Comparison of ENCODE assay signal across 1 cellular context in genomic region chr12:56158926-56159461, GRCh38.
A peak's percentile ranks its signal among the peaks of the same experiment; 100 is the strongest.
TF ChIP-seq lines count a peak whose summit lies in the region.

No MANE protein-coding gene starts in this region.

TF ChIP-seq in WTC11, 78 proteins besides CTCF, POLR2A, EP300 and RAD21 (continued from another document):
- TF ChIP-seq ZNF532 (CRISPR knock-in tag; IDR thresholded peaks at IDR 0.05; ENCODE audit: borderline replicate concordance) = peak; percentile 33; the same call in 1 of the 2 replicates
- 0 out of 2 replicates have a peak, but pooled peaks have one; percentile 19 for TF ChIP-seq ZNF416 (CRISPR knock-in tag; IDR thresholded peaks at IDR 0.05)
- TF ChIP-seq ZMAT4 (CRISPR knock-in tag; IDR thresholded peaks at IDR 0.05) = no peak
- TF ChIP-seq NFATC4 (CRISPR knock-in tag; IDR thresholded peaks at IDR 0.05) = peak; percentile 73; the same call in 1 of the 2 replicates
- no peak for TF ChIP-seq ZNF121 (CRISPR knock-in tag; IDR thresholded peaks at IDR 0.05)
- TF ChIP-seq NR3C1 (CRISPR knock-in tag; conservative IDR thresholded peaks at IDR 0.05; ENCODE audit: low read depth) = no peak
